ENCODE assay signal across 26 cellular contexts in genomic region chr6:168675933-168676551, GRCh38.
"Had no signal": no experiment of that assay in that cellular context is flagged by ENCODE, and none has a peak within 500 bp of the region (broad histone marks: within the 10 kb centered on the region; RNA-seq: fewer than 3 reads in every experiment).

No MANE protein-coding gene starts in this region.

- H3K4me1 ChIP-seq: ascending aorta, Peyer's patch, SJSA1 had no signal

- H3K9ac ChIP-seq: SK-N-SH had no signal

- ATAC-seq: activated CD8-positive, alpha-beta T cell treated with anti-CD3 and anti-CD28 coated beads for 36 hours had no signal

- H3K9me3 ChIP-seq: ascending aorta, MG63, Peyer's patch, SK-N-SH had no signal

- DNase-seq: activated CD4-positive, alpha-beta T cell treated with anti-CD3 and anti-CD28 coated beads, Interleukin-2, amount 10 ng/mL, durations not matched to agents 24 days and 14 days; activated CD4-positive, alpha-beta T cell treated with anti-CD3 and anti-CD28 coated beads, Interleukin-2, amount 50 U/mL, for 4 hours; activated CD8-positive, alpha-beta T cell treated with anti-CD3 and anti-CD28 coated beads for 36 hours; activated gamma-delta T cell; activated naive CD4-positive, alpha-beta T cell treated with Interleukin-2 at 50 U/mL for 16 hours; activated naive CD8-positive, alpha-beta T cell treated with anti-CD3 and anti-CD28 coated beads, Interleukin-2, amount 10 ng/mL, durations not matched to agents 7 days and 5 days; activated T-cell treated with anti-CD3 and anti-CD28 coated beads, Interleukin-2, amount 50 U/mL, for 24 hours; amygdala; Kasumi-1; KG1; MG63; NCI-H1048; NCI-H1105 treated with DMSO at 0.1 percent for 48 hours; NCI-H1436; NCI-H1694; NCI-H1930; NCI-H2081 treated with DMSO at 0.1 percent for 48 hours; NCI-H226; NCI-H446 treated with DMSO at 0.1 percent for 48 hours; NCI-H524; RPMI8226; SHP77 treated with DMSO at 0.1 percent for 48 hours; SK-N-SH had no signal

- H3K4me3 ChIP-seq: ascending aorta, MG63, Peyer's patch, SJSA1 had no signal

- H3K36me3 ChIP-seq: ascending aorta, MG63, Peyer's patch, SJSA1 had no signal

- H3K4me2 ChIP-seq: SK-N-SH had no signal

- H3K27ac ChIP-seq: ascending aorta, Peyer's patch, SJSA1 had no signal

- H3K27me3 ChIP-seq: ascending aorta, MG63, Peyer's patch, SJSA1 had no signal
